ENCODE assay signal across 1 cellular context in the genomic region with DNA sequence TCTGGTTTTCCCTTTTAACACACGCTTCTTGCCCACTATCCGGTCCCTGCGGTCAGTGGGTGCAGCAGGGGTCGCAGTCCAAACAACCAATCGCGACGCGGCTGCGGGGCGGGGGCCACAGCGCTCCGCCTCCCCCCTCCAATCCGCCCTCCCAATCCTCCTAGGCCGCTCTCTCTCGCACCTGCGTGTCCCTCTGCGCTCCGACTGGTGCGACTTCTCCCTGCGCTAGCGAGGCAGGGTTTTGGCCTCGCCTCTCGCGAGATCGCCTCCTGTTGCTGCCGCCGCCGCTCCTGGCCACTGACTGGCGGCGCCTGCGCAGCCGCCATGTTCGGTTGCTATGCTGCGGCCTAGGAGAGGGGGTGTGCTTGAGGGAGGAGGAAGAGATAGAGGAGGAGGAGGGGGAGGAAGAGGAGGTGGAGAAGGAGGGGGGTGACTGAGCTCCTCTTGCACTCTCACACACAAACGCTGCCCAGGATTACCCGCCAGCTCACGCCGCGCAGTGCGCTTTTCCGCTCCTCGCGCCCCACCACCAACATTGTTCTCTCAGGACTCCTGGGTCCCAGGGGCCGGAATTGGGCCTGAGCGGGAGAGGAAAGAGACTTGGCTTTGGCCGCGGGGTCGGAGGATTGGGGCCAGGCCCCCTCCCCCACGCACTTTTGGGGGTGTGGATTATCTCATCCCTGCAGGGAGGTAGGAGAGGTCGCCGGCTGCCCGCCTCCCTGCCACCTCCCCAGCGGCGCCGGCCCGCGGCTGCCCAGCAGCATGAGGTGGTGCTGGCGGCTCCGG.
A peak's percentile ranks its signal among the peaks of the same experiment; 100 is the strongest.
TF ChIP-seq lines count a peak whose summit lies in the region.

A gene with protein sequence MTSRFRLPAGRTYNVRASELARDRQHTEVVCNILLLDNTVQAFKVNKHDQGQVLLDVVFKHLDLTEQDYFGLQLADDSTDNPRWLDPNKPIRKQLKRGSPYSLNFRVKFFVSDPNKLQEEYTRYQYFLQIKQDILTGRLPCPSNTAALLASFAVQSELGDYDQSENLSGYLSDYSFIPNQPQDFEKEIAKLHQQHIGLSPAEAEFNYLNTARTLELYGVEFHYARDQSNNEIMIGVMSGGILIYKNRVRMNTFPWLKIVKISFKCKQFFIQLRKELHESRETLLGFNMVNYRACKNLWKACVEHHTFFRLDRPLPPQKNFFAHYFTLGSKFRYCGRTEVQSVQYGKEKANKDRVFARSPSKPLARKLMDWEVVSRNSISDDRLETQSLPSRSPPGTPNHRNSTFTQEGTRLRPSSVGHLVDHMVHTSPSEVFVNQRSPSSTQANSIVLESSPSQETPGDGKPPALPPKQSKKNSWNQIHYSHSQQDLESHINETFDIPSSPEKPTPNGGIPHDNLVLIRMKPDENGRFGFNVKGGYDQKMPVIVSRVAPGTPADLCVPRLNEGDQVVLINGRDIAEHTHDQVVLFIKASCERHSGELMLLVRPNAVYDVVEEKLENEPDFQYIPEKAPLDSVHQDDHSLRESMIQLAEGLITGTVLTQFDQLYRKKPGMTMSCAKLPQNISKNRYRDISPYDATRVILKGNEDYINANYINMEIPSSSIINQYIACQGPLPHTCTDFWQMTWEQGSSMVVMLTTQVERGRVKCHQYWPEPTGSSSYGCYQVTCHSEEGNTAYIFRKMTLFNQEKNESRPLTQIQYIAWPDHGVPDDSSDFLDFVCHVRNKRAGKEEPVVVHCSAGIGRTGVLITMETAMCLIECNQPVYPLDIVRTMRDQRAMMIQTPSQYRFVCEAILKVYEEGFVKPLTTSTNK (plus strand): TSS at position 472 of the 786 bp plus-strand sequence. CDS start 49,932 bp downstream, outside the sequence.

TF ChIP-seq in HepG2, 621 proteins besides CTCF, POLR2A, EP300 and RAD21 (continued from another document and continues in another):
- TF ChIP-seq, protein P1, sequence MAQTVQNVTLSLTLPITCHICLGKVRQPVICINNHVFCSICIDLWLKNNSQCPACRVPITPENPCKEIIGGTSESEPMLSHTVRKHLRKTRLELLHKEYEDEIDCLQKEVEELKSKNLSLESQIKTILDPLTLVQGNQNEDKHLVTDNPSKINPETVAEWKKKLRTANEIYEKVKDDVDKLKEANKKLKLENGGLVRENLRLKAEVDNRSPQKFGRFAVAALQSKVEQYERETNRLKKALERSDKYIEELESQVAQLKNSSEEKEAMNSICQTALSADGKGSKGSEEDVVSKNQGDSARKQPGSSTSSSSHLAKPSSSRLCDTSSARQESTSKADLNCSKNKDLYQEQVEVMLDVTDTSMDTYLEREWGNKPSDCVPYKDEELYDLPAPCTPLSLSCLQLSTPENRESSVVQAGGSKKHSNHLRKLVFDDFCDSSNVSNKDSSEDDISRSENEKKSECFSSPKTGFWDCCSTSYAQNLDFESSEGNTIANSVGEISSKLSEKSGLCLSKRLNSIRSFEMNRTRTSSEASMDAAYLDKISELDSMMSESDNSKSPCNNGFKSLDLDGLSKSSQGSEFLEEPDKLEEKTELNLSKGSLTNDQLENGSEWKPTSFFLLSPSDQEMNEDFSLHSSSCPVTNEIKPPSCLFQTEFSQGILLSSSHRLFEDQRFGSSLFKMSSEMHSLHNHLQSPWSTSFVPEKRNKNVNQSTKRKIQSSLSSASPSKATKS (CRISPR knock-in tag; IDR thresholded peaks at IDR 0.05), result peak; percentile 14; the same call in 1 of the 2 replicates
- TF ChIP-seq ZNF773 (CRISPR knock-in tag; IDR thresholded peaks at IDR 0.05; ENCODE audit: borderline replicate concordance), result no peak
- TF ChIP-seq, protein P2, sequence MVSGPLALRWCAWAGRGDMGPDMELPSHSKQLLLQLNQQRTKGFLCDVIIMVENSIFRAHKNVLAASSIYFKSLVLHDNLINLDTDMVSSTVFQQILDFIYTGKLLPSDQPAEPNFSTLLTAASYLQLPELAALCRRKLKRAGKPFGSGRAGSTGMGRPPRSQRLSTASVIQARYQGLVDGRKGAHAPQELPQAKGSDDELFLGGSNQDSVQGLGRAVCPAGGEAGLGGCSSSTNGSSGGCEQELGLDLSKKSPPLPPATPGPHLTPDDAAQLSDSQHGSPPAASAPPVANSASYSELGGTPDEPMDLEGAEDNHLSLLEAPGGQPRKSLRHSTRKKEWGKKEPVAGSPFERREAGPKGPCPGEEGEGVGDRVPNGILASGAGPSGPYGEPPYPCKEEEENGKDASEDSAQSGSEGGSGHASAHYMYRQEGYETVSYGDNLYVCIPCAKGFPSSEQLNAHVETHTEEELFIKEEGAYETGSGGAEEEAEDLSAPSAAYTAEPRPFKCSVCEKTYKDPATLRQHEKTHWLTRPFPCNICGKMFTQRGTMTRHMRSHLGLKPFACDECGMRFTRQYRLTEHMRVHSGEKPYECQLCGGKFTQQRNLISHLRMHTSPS (CRISPR knock-in tag; IDR thresholded peaks at IDR 0.05; ENCODE audit: low read depth), result no peak
- peak; percentile 53; the same call in 1 of the 2 replicates for TF ChIP-seq ZIK1 (CRISPR knock-in tag; IDR thresholded peaks at IDR 0.05; ENCODE audit: borderline replicate concordance, low read depth)
- TF ChIP-seq MIER3 (CRISPR knock-in tag; IDR thresholded peaks at IDR 0.05; ENCODE audit: borderline replicate concordance), result peak; percentile 99
- TF ChIP-seq ZFP62 (CRISPR knock-in tag; IDR thresholded peaks at IDR 0.05), result no peak
- peak; percentile 42 for TF ChIP-seq TBL1XR1 (IDR thresholded peaks at IDR 0.05; ENCODE audit: borderline replicate concordance, low read length, partially characterized antibody)
- TF ChIP-seq, protein P3, sequence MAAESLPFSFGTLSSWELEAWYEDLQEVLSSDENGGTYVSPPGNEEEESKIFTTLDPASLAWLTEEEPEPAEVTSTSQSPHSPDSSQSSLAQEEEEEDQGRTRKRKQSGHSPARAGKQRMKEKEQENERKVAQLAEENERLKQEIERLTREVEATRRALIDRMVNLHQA (CRISPR knock-in tag; IDR thresholded peaks at IDR 0.05), result 0 out of 2 replicates have a peak, but pooled peaks have one; percentile 30
- no peak for TF ChIP-seq TCF7 (IDR thresholded peaks at IDR 0.05; ENCODE audit: low read depth)
- TF ChIP-seq ZNF616 (CRISPR knock-in tag; IDR thresholded peaks at IDR 0.05; ENCODE audit: low read depth), result peak; percentile 22; the same call in 1 of the 2 replicates
- TF ChIP-seq ZNF550 (CRISPR knock-in tag; IDR thresholded peaks at IDR 0.05; ENCODE audit: borderline replicate concordance), result 0 out of 2 replicates have a peak, but pooled peaks have one; percentile 79
- no peak for TF ChIP-seq CENPT (CRISPR knock-in tag; IDR thresholded peaks at IDR 0.05; ENCODE audit: low read depth)
- TF ChIP-seq, protein P4, sequence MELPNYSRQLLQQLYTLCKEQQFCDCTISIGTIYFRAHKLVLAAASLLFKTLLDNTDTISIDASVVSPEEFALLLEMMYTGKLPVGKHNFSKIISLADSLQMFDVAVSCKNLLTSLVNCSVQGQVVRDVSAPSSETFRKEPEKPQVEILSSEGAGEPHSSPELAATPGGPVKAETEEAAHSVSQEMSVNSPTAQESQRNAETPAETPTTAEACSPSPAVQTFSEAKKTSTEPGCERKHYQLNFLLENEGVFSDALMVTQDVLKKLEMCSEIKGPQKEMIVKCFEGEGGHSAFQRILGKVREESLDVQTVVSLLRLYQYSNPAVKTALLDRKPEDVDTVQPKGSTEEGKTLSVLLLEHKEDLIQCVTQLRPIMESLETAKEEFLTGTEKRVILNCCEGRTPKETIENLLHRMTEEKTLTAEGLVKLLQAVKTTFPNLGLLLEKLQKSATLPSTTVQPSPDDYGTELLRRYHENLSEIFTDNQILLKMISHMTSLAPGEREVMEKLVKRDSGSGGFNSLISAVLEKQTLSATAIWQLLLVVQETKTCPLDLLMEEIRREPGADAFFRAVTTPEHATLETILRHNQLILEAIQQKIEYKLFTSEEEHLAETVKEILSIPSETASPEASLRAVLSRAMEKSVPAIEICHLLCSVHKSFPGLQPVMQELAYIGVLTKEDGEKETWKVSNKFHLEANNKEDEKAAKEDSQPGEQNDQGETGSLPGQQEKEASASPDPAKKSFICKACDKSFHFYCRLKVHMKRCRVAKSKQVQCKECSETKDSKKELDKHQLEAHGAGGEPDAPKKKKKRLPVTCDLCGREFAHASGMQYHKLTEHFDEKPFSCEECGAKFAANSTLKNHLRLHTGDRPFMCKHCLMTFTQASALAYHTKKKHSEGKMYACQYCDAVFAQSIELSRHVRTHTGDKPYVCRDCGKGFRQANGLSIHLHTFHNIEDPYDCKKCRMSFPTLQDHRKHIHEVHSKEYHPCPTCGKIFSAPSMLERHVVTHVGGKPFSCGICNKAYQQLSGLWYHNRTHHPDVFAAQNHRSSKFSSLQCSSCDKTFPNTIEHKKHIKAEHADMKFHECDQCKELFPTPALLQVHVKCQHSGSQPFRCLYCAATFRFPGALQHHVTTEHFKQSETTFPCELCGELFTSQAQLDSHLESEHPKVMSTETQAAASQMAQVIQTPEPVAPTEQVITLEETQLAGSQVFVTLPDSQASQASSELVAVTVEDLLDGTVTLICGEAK (IDR thresholded peaks at IDR 0.05), result no peak
- TF ChIP-seq, protein P4 (CRISPR knock-in tag; IDR thresholded peaks at IDR 0.05), result peak; percentile 87
- peak; percentile 100 for TF ChIP-seq TARDBP (CRISPR knock-in tag; IDR thresholded peaks at IDR 0.05)
- TF ChIP-seq ZFP90 (CRISPR knock-in tag; IDR thresholded peaks at IDR 0.05; ENCODE audit: borderline replicate concordance), result peak; percentile 78
- TF ChIP-seq ZNF839 (CRISPR knock-in tag; IDR thresholded peaks at IDR 0.05; ENCODE audit: borderline replicate concordance), result no peak
- peak; percentile 95 for TF ChIP-seq RFX5 (IDR thresholded peaks at IDR 0.05; ENCODE audit: low read depth, low read length)
- TF ChIP-seq CAMTA2 (CRISPR knock-in tag; IDR thresholded peaks at IDR 0.05; ENCODE audit: borderline replicate concordance), result no peak
- TF ChIP-seq KDM4B (CRISPR knock-in tag; IDR thresholded peaks at IDR 0.05), result 0 out of 2 replicates have a peak, but pooled peaks have one; percentile 10
- TF ChIP-seq ZNF484 (CRISPR knock-in tag; IDR thresholded peaks at IDR 0.05; ENCODE audit: borderline replicate concordance, low read depth), result no peak
- TF ChIP-seq ZNF678 (CRISPR knock-in tag; IDR thresholded peaks at IDR 0.05), result peak; percentile 77; the same call in 1 of the 2 replicates
- peak; percentile 90 for TF ChIP-seq ZNF552 (CRISPR knock-in tag; IDR thresholded peaks at IDR 0.05; ENCODE audit: borderline replicate concordance)
- TF ChIP-seq, protein P5, sequence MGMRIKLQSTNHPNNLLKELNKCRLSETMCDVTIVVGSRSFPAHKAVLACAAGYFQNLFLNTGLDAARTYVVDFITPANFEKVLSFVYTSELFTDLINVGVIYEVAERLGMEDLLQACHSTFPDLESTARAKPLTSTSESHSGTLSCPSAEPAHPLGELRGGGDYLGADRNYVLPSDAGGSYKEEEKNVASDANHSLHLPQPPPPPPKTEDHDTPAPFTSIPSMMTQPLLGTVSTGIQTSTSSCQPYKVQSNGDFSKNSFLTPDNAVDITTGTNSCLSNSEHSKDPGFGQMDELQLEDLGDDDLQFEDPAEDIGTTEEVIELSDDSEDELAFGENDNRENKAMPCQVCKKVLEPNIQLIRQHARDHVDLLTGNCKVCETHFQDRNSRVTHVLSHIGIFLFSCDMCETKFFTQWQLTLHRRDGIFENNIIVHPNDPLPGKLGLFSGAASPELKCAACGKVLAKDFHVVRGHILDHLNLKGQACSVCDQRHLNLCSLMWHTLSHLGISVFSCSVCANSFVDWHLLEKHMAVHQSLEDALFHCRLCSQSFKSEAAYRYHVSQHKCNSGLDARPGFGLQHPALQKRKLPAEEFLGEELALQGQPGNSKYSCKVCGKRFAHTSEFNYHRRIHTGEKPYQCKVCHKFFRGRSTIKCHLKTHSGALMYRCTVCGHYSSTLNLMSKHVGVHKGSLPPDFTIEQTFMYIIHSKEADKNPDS (CRISPR knock-in tag; IDR thresholded peaks at IDR 0.05), result peak; percentile 70; the same call in 1 of the 2 replicates
- peak; percentile 93 for TF ChIP-seq RXRA (CRISPR knock-in tag; IDR thresholded peaks at IDR 0.05)
- TF ChIP-seq, protein P6, sequence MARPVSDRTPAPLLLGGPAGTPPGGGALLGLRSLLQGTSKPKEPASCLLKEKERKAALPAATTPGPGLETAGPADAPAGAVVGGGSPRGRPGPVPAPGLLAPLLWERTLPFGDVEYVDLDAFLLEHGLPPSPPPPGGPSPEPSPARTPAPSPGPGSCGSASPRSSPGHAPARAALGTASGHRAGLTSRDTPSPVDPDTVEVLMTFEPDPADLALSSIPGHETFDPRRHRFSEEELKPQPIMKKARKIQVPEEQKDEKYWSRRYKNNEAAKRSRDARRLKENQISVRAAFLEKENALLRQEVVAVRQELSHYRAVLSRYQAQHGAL (CRISPR knock-in tag; IDR thresholded peaks at IDR 0.05; ENCODE audit: not compliant biosample characterization), result no peak
